Comparison of ENCODE assay signal across 13 cellular contexts in genomic region chr1:193367863-193368262, GRCh38.
A peak's percentile ranks its signal among the peaks of the same experiment; 100 is the strongest.
DNase-seq lines count a peak whose midpoint lies in the region; ATAC-seq and TF ChIP-seq lines count a peak whose summit lies in the region.
"Had no signal": no experiment of that assay in that cellular context is flagged by ENCODE, and none has a peak within 500 bp of the region (broad histone marks: within the 10 kb centered on the region; RNA-seq: fewer than 3 reads in every experiment).

No MANE protein-coding gene starts in this region.

- no peaks in the 10 kb centered on the region for H3K36me3 ChIP-seq in ACC112 (ENCODE audit: insufficient read depth, low read length)
- H3K36me3 ChIP-seq: BLaER1 treated with 17β-estradiol and CSF1 and Interleukin-3, amounts not matched to agents 10 nM and 100 nM had no signal

- H3K4me1 Mint-ChIP-seq in activated CD4-positive, alpha-beta memory T cell treated with anti-CD3 and anti-CD28 coated beads for 36 hours (ENCODE audit: low read depth), result peaks cover 18% of the 10 kb centered on the region
- H3K4me1 Mint-ChIP-seq in HFFc6 (ENCODE audit: low read depth), result peaks cover 5% of the 10 kb centered on the region; the same call in 1 of the 2 replicates
- H3K4me1 Mint-ChIP-seq: brain had no signal

- H3K79me2 ChIP-seq in ACC112 (ENCODE audit: control insufficient read depth, insufficient read depth, low read length, unreplicated experiment), result no peaks in the 10 kb centered on the region

- H3K27me3 Mint-ChIP-seq in activated CD4-positive, alpha-beta memory T cell treated with anti-CD3 and anti-CD28 coated beads for 36 hours, result no peaks in the 10 kb centered on the region
- 0 out of 2 replicates have a peak, but pooled peaks cover 2% of the 10 kb centered on the region for H3K27me3 Mint-ChIP-seq in HFFc6 (ENCODE audit: insufficient read depth)
- H3K27me3 Mint-ChIP-seq: brain had no signal

- no peak for DNase-seq in activated CD4-positive, alpha-beta memory T cell treated with anti-CD3 and anti-CD28 coated beads for 36 hours
- DNase-seq in HFFc6 (no peak), AG08395 (ENCODE audit: low spot score) (no peak), GM13976 (ENCODE audit: low spot score) (no peak), UCSD-AML1 (lab: John Stamatoyannopoulos, UW; ENCODE audit: unreplicated experiment) (no peak)
- DNase-seq: activated CD4-positive, CD25-positive, alpha-beta regulatory T cell treated with anti-CD3 and anti-CD28 coated beads, Interleukin-2, amount 50 U/mL, for 72 hours; NCI-H1048 had no signal

- ATAC-seq in GM18907 (IDR thresholded peaks at IDR 0.05; ENCODE audit: unreplicated experiment) (peak; percentile 33), HG02678 (IDR thresholded peaks at IDR 0.05; ENCODE audit: unreplicated experiment) (peak; percentile 17)
- ATAC-seq: left lobe of liver had no signal

- H3K27ac ChIP-seq in ACC112 (ENCODE audit: low read depth, low read length), result no peak overlapping the region

- POLR2A ChIA-PET in activated CD4-positive, alpha-beta memory T cell treated with anti-CD3 and anti-CD28 coated beads for 36 hours (lab: Charles Lee), result no interaction called here

- H3K27me3 ChIP-seq in ACC112 (ENCODE audit: insufficient read depth, low read length), result no peaks in the 10 kb centered on the region
- H3K27me3 ChIP-seq: BLaER1 treated with 17β-estradiol and CSF1 and Interleukin-3, amounts not matched to agents 10 nM and 100 nM had no signal

- CTCF ChIA-PET in activated CD4-positive, alpha-beta memory T cell treated with anti-CD3 and anti-CD28 coated beads for 36 hours (lab: Charles Lee), result interaction anchor here (0.6 kb wide), 1 partner anchor 60 kb away, joined by 3 read pairs; no protein-coding TSS in a partner anchor

- in situ Hi-C loops in GM13976 (cut with MboI; ENCODE audit: low sequenced_read_pairs, unreplicated experiment), result no loop called here

- H3K9me3 Mint-ChIP-seq in activated CD4-positive, alpha-beta memory T cell treated with anti-CD3 and anti-CD28 coated beads for 36 hours, result no peaks in the 10 kb centered on the region
- H3K9me3 Mint-ChIP-seq in HFFc6, result no peaks in the 10 kb centered on the region

- peak overlapping the region; percentile 60 for H3K4me3 Mint-ChIP-seq in activated CD4-positive, alpha-beta memory T cell treated with anti-CD3 and anti-CD28 coated beads for 36 hours
- no peak overlapping the region for H3K4me3 Mint-ChIP-seq in HFFc6

- peak overlapping the region; percentile 56 for H3K4me3 ChIP-seq in ACC112 (ENCODE audit: low read depth, low read length)
- H3K4me3 ChIP-seq: BLaER1 treated with 17β-estradiol and CSF1 and Interleukin-3, amounts not matched to agents 10 nM and 100 nM had no signal

- no peak overlapping the region for H3K27ac Mint-ChIP-seq in activated CD4-positive, alpha-beta memory T cell treated with anti-CD3 and anti-CD28 coated beads for 36 hours
- H3K27ac Mint-ChIP-seq in HFFc6, result no peak overlapping the region

- H2AFZ ChIP-seq in ACC112 (ENCODE audit: low read length, unreplicated experiment), result peak overlapping the region; percentile 96

- TF ChIP-seq CTCF in HFFc6 (IDR thresholded peaks at IDR 0.05) (no peak), GM13976 (IDR thresholded peaks at IDR 0.05; ENCODE audit: borderline replicate concordance, control extremely low read depth, extremely low read depth, insufficient read depth, missing control alignments) (no peak)

- intact Hi-C loops in activated CD4-positive, alpha-beta memory T cell treated with anti-CD3 and anti-CD28 coated beads for 36 hours (cut with micrococcal nuclease), result no loop called here

- H3K36me3 Mint-ChIP-seq in activated CD4-positive, alpha-beta memory T cell treated with anti-CD3 and anti-CD28 coated beads for 36 hours, result no peaks in the 10 kb centered on the region
- no peaks in the 10 kb centered on the region for H3K36me3 Mint-ChIP-seq in HFFc6 (ENCODE audit: low read depth)
- H3K36me3 Mint-ChIP-seq: brain had no signal

- peaks cover 5% of the 10 kb centered on the region for H3K4me1 ChIP-seq in ACC112 (ENCODE audit: control insufficient read depth, insufficient read depth, low read length, unreplicated experiment)
